Comparison of ENCODE assay signal across 16 cellular contexts in genomic region chr7:1936531-1937251, GRCh38.
DNase-seq lines count a peak whose midpoint lies in the region; ATAC-seq and TF ChIP-seq lines count a peak whose summit lies in the region.
"Had no signal": no experiment of that assay in that cellular context is flagged by ENCODE, and none has a peak within 500 bp of the region (broad histone marks: within the 10 kb centered on the region; RNA-seq: fewer than 3 reads in every experiment).

No MANE protein-coding gene starts in this region.

- no peak for DNase-seq in CD4-positive, alpha-beta T cell
- DNase-seq in DMS53 (lab: John Stamatoyannopoulos, UW) (peak; percentile 60), T-cell (no peak), right lobe of liver (peak in 2 of 3 donors; percentile 16 to 46), PC-3 (no peak), AML-193 (lab: John Stamatoyannopoulos, UW) (no peak)
- DNase-seq: activated CD4-positive, alpha-beta T cell treated with anti-CD3 and anti-CD28 coated beads, Interleukin-2, amount 50 U/mL, for 48 hours; activated gamma-delta T cell; effector CD8-positive, alpha-beta T cell; HFFc6; hypothalamus; NCI-H1694 treated with DMSO at 0.1 percent for 48 hours; NCI-H526 had no signal

- no peaks in the 10 kb centered on the region for H3K9me3 ChIP-seq in CD4-positive, alpha-beta T cell (ENCODE audit: control insufficient read depth, low read length)
- H3K9me3 ChIP-seq in right lobe of liver = no peaks in the 10 kb centered on the region
- no peaks in the 10 kb centered on the region for H3K9me3 ChIP-seq in PC-3 (ENCODE audit: low read length)
- H3K9me3 ChIP-seq: prostate gland had no signal

- no peak for TF ChIP-seq POLR2A in right lobe of liver (IDR thresholded peaks at IDR 0.05)

- peaks cover 81% of the 10 kb centered on the region for H3K36me3 Mint-ChIP-seq in CD4-positive, alpha-beta T cell (ENCODE audit: low read depth)
- H3K36me3 Mint-ChIP-seq in T-cell = peaks cover 35% of the 10 kb centered on the region

- H3K9me3 Mint-ChIP-seq in CD4-positive, alpha-beta T cell = no peaks in the 10 kb centered on the region
- H3K9me3 Mint-ChIP-seq in T-cell = no peaks in the 10 kb centered on the region
- H3K9me3 Mint-ChIP-seq: HFFc6 had no signal

- peaks cover 66% of the 10 kb centered on the region for H3K4me1 Mint-ChIP-seq in CD4-positive, alpha-beta T cell (ENCODE audit: low read depth)
- H3K4me1 Mint-ChIP-seq in T-cell = peaks cover 49 to 66% (median 56%) of the 10 kb centered on the region in 3 donors

- H2AFZ ChIP-seq in PC-3 (ENCODE audit: low read length) = no peak overlapping the region

- CTCF ChIA-PET in CD4-positive, alpha-beta T cell (lab: Charles Lee) = no interaction called here
- CTCF ChIA-PET in T-cell (lab: Charles Lee) (no interaction called here), PC-3 (lab: Charles Lee) (no interaction called here)

- H3K27ac ChIP-seq in CD4-positive, alpha-beta T cell (ENCODE audit: low read depth, low read length) = no peak overlapping the region
- no peak overlapping the region for H3K27ac ChIP-seq in right lobe of liver
- H3K27ac ChIP-seq in PC-3 (ENCODE audit: low read length) = no peak overlapping the region
- H3K27ac ChIP-seq: prostate gland had no signal

- H4K20me1 ChIP-seq in PC-3 (ENCODE audit: low read length) = no peaks in the 10 kb centered on the region

- intact Hi-C loops in CD4-positive, alpha-beta T cell (cut with DNase I, micrococcal nuclease) = no loop called here
- intact Hi-C loops in right lobe of liver (cut with DNase I) = no loop called here
- intact Hi-C loops in PC-3 (cut with micrococcal nuclease) = no loop called here

- H3K9me2 ChIP-seq in PC-3 (replicated peaks; ENCODE audit: low read length) = no peaks in the 10 kb centered on the region

- H3K4me1 ChIP-seq in right lobe of liver (no peaks in the 10 kb centered on the region), PC-3 (ENCODE audit: insufficient read depth, low read length) (no peaks in the 10 kb centered on the region)
- H3K4me1 ChIP-seq: prostate gland had no signal

- no peaks in the 10 kb centered on the region for H3K79me2 ChIP-seq in PC-3 (ENCODE audit: low read length)

- H3K4me3 Mint-ChIP-seq in CD4-positive, alpha-beta T cell = peak overlapping the region; percentile 85
- H3K4me3 Mint-ChIP-seq in T-cell = peak overlapping the region; percentile 41 to 66 (median 50)
- H3K4me3 Mint-ChIP-seq: brain, HFFc6 had no signal

- no peak overlapping the region for H3K9ac ChIP-seq in PC-3 (ENCODE audit: low read length)

- POLR2A ChIA-PET in CD4-positive, alpha-beta T cell (lab: Charles Lee) = interaction anchor here (2.0 kb wide), 1 partner anchor 10 kb away, joined by 8 read pairs; no protein-coding TSS in a partner anchor
- POLR2A ChIA-PET in T-cell (lab: Charles Lee) = no interaction called here
- POLR2A ChIA-PET in PC-3 (lab: Charles Lee; ENCODE audit: unreplicated experiment) = no interaction called here

- 86% methylated on average over 3 of the region's 29 CpGs for WGBS in right lobe of liver (ENCODE audit: insufficient coverage, low coverage, low lambda C conversion rate, missing lambda C conversion rate)

- TF ChIP-seq CTCF in CD4-positive, alpha-beta T cell (IDR thresholded peaks at IDR 0.05) = no peak
- no peak for TF ChIP-seq CTCF in right lobe of liver (IDR thresholded peaks at IDR 0.05)
- no peak for TF ChIP-seq CTCF in PC-3 (conservative IDR thresholded peaks at IDR 0.05; ENCODE audit: low read depth, low read length)

- peaks cover 4% of the 10 kb centered on the region for H3K27me3 Mint-ChIP-seq in CD4-positive, alpha-beta T cell
- no peaks in the 10 kb centered on the region for H3K27me3 Mint-ChIP-seq in T-cell

- H3K4me3 ChIP-seq in right lobe of liver = no peak overlapping the region
- no peak overlapping the region for H3K4me3 ChIP-seq in PC-3 (ENCODE audit: low read length)
- H3K4me3 ChIP-seq: prostate gland had no signal

- H3K27me3 ChIP-seq in CD4-positive, alpha-beta T cell (ENCODE audit: control insufficient read depth, insufficient read depth, low read length) = no peaks in the 10 kb centered on the region
- H3K27me3 ChIP-seq in right lobe of liver (no peaks in the 10 kb centered on the region), PC-3 (ENCODE audit: low read length) (no peaks in the 10 kb centered on the region)

- ATAC-seq in CD4-positive, alpha-beta T cell (ENCODE audit: poor library complexity) = no peak
- ATAC-seq in T-cell (replicated peaks in 1 of 4) = no peak
- ATAC-seq in right lobe of liver = no peak
- no peak; the same call in 1 of the 2 replicates for ATAC-seq in PC-3
- no peak for ATAC-seq in GM18517 (IDR thresholded peaks at IDR 0.05; ENCODE audit: unreplicated experiment)

- H3F3A ChIP-seq in PC-3 (ENCODE audit: low read length, unreplicated experiment) = no peaks in the 10 kb centered on the region

- no peak overlapping the region for H3K4me2 ChIP-seq in PC-3 (ENCODE audit: low read length)

- BruUV-seq in PC-3 (replicated peaks; lab: Mats Ljungman, UMichigan) = no TSS peak

- peak overlapping the region; percentile 92 for H3K27ac Mint-ChIP-seq in CD4-positive, alpha-beta T cell
- H3K27ac Mint-ChIP-seq in T-cell = peak overlapping the region; percentile 16 to 23
- H3K27ac Mint-ChIP-seq: brain, HFFc6 had no signal

- no peaks in the 10 kb centered on the region for H3K36me3 ChIP-seq in right lobe of liver
- H3K36me3 ChIP-seq in PC-3 (ENCODE audit: low read depth, low read length) = no peaks in the 10 kb centered on the region
- H3K36me3 ChIP-seq: prostate gland had no signal

Comparison
In these comparisons a context has a peak if more than half of its experiments do, and no peak if none do; other contexts are left out.
1. DNase-seq: peak in DMS53 (single experiment) and right lobe of liver (2 of 3); none in CD4-positive, alpha-beta T cell (0 of 10), T-cell (0 of 34), PC-3 (single experiment) and AML-193 (0 of 2).